ENCODE assay signal across 2 cellular contexts in the genomic region with DNA sequence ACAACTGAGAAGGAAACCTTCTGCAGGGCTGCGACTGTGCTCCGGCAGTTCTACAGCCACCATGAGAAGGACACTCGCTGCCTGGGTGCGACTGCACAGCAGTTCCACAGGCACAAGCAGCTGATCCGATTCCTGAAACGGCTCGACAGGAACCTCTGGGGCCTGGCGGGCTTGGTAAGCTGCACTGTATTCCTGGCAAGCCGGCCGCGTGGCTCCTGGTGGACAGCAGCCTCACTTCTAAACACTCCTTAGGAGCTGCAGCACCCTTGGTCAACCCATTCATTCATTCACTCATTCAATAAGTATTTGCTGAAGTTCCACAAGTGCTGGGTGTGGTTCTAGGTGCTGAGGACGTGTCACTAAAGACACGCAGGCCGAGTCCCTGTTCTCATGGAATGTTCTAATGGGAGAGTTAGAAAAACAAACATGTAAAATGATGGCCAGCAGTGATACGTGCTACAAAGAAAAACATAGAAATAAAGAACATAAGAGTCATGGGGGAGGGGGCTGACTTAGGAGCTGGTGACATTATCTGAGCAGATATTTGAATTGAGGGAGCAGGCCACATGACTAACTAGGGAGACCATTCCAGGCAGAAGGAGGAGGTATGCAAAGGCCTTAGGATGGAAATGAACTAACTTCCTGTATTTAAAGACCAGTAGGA.
TF ChIP-seq lines count a peak whose summit lies in the region.

No MANE protein-coding gene starts in this region.

TF ChIP-seq in H1, 55 proteins besides CTCF, POLR2A, EP300 and RAD21:
- TF ChIP-seq RFX5 (IDR thresholded peaks at IDR 0.05; ENCODE audit: borderline replicate concordance, low read depth, low read length) (no peak), SAP30 (IDR thresholded peaks at IDR 0.05; ENCODE audit: insufficient read depth, insufficient replicate concordance, low read length) (no peak), SP2 (IDR thresholded peaks at IDR 0.05; ENCODE audit: low read length) (no peak), SP4 (IDR thresholded peaks at IDR 0.05; ENCODE audit: low read length) (no peak), RBBP5 (IDR thresholded peaks at IDR 0.05; ENCODE audit: borderline replicate concordance, low read depth, low read length) (no peak), KDM4A (IDR thresholded peaks at IDR 0.05; ENCODE audit: low read depth, low read length, severe bottlenecking) (no peak), EGR1 (IDR thresholded peaks at IDR 0.05; ENCODE audit: borderline replicate concordance, low read depth, low read length) (no peak), FOSL1 (IDR thresholded peaks at IDR 0.05; ENCODE audit: insufficient read depth, low read depth, low read length) (no peak), EZH2 (IDR thresholded peaks at IDR 0.05; ENCODE audit: low read depth, low read length, severe bottlenecking) (no peak), JUND (IDR thresholded peaks at IDR 0.05; ENCODE audit: low read length) (no peak), ATF3 (IDR thresholded peaks at IDR 0.05; ENCODE audit: insufficient read depth, low read depth, low read length) (no peak), CBX5 (IDR thresholded peaks at IDR 0.05; ENCODE audit: low read depth, low read length) (no peak), PHF8 (conservative IDR thresholded peaks at IDR 0.05; ENCODE audit: low read depth, low read length) (no peak)

TF ChIP-seq in HEK293T, 16 proteins besides CTCF, POLR2A, EP300 and RAD21:
- TF ChIP-seq NFRKB (IDR thresholded peaks at IDR 0.05) (no peak), TARDBP (IDR thresholded peaks at IDR 0.05) (no peak), SP1 (IDR thresholded peaks at IDR 0.05) (no peak), CTBP1 (IDR thresholded peaks at IDR 0.05; ENCODE audit: borderline replicate concordance) (no peak), ZNF384 (IDR thresholded peaks at IDR 0.05) (no peak), LEF1 (IDR thresholded peaks at IDR 0.05; ENCODE audit: borderline replicate concordance) (no peak), ARNT (IDR thresholded peaks at IDR 0.05) (no peak), L3MBTL2 (conservative IDR thresholded peaks at IDR 0.05) (no peak), HDGF (IDR thresholded peaks at IDR 0.05; ENCODE audit: borderline replicate concordance) (no peak), SUZ12 (IDR thresholded peaks at IDR 0.05) (no peak), ELF4 (IDR thresholded peaks at IDR 0.05) (no peak), FOXA1 (IDR thresholded peaks at IDR 0.05) (no peak), FOXM1 (IDR thresholded peaks at IDR 0.05; ENCODE audit: borderline replicate concordance) (no peak), BHLHE40 (IDR thresholded peaks at IDR 0.05; ENCODE audit: borderline replicate concordance) (no peak)
- TF ChIP-seq, protein P1, sequence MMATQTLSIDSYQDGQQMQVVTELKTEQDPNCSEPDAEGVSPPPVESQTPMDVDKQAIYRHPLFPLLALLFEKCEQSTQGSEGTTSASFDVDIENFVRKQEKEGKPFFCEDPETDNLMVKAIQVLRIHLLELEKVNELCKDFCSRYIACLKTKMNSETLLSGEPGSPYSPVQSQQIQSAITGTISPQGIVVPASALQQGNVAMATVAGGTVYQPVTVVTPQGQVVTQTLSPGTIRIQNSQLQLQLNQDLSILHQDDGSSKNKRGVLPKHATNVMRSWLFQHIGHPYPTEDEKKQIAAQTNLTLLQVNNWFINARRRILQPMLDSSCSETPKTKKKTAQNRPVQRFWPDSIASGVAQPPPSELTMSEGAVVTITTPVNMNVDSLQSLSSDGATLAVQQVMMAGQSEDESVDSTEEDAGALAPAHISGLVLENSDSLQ (IDR thresholded peaks at IDR 0.05), result no peak
TF ChIP-seq in HEK293T: peak in this region for 0.
